Comparison of ENCODE assay signal across 8 cellular contexts in genomic region chr10:24947304-24948097, GRCh38. TPM values are rescaled to one million over a fixed set of nuclear protein-coding genes. Genes with fewer than 3 reads are reported as not detected.
DNase-seq lines count a peak whose midpoint lies in the region; ATAC-seq and TF ChIP-seq lines count a peak whose summit lies in the region.

No MANE protein-coding gene starts in this region.

- ATAC-seq in natural killer cell, result no peak
- no peak for ATAC-seq in lower lobe of right lung

- TF ChIP-seq CTCF in natural killer cell (IDR thresholded peaks at IDR 0.05) (no peak), lower lobe of right lung (IDR thresholded peaks at IDR 0.05) (no peak)

- DNase-seq in EH (ENCODE audit: low read depth) (peak; percentile 47), GM23248 (peak; percentile 83), SW480 (ENCODE audit: low spot score) (peak; percentile 27), kidney tubule cell (ENCODE audit: low spot score) (peak; percentile 37), NCI-H1092 (lab: John Stamatoyannopoulos, UW) (no peak), natural killer cell (no peak), lower lobe of right lung (no peak), NCI-H2081 treated with DMSO at 0.1 percent for 48 hours (lab: John Stamatoyannopoulos, UW) (no peak)

- H2AFZ ChIP-seq in GM23248, result peak overlapping the region; percentile 42; the same call in 1 of the 2 replicates

- H3K9ac ChIP-seq in GM23248, result peak overlapping the region; percentile 59

- no peak overlapping the region for H3K4me3 Mint-ChIP-seq in natural killer cell

- H3K27ac Mint-ChIP-seq in natural killer cell, result no peak overlapping the region

- peaks cover 25% of the 10 kb centered on the region for H3F3A ChIP-seq in GM23248 (ENCODE audit: insufficient read depth)

- H3K4me1 ChIP-seq in GM23248 (ENCODE audit: insufficient read depth), result peaks cover 32% of the 10 kb centered on the region
- H3K4me1 ChIP-seq in lower lobe of right lung, result peaks cover 6% of the 10 kb centered on the region

- H3K4me3 ChIP-seq in GM23248, result peak overlapping the region; percentile 45
- no peak overlapping the region for H3K4me3 ChIP-seq in lower lobe of right lung

- 40 to 44% methylated on average over 4 of the region's 4 CpGs for WGBS in GM23248 (ENCODE audit: low coverage in 1 of 2, low lambda C conversion rate in 2 of 2, missing lambda C conversion rate in 2 of 2), 2 experiments

- H3K9me2 ChIP-seq in GM23248 (ENCODE audit: insufficient read depth), result no peaks in the 10 kb centered on the region

- no peaks in the 10 kb centered on the region for H3K27me3 Mint-ChIP-seq in natural killer cell (ENCODE audit: low read depth in 2 of 2)

- no peaks in the 10 kb centered on the region for H4K20me1 ChIP-seq in GM23248 (ENCODE audit: insufficient read depth)

- H3K27me3 ChIP-seq in GM23248 (replicated peaks; ENCODE audit: insufficient read depth) (no peaks in the 10 kb centered on the region), lower lobe of right lung (ENCODE audit: low read depth) (no peaks in the 10 kb centered on the region)

- H3K4me2 ChIP-seq in GM23248 (ENCODE audit: unreplicated experiment), result peak overlapping the region; percentile 70

- no peaks in the 10 kb centered on the region for H3K9me3 ChIP-seq in GM23248 (ENCODE audit: low read depth)
- H3K9me3 ChIP-seq in lower lobe of right lung, result no peaks in the 10 kb centered on the region

- no peaks in the 10 kb centered on the region for H3K9me3 Mint-ChIP-seq in natural killer cell

- intact Hi-C loops in natural killer cell (cut with micrococcal nuclease), result no loop called here
- intact Hi-C loops in lower lobe of right lung (cut with DNase I), result no loop called here

- peaks cover 5 to 6% of the 10 kb centered on the region in 2 donors for H3K4me1 Mint-ChIP-seq in natural killer cell

- H3K36me3 ChIP-seq in GM23248 (ENCODE audit: low read depth) (no peaks in the 10 kb centered on the region), lower lobe of right lung (no peaks in the 10 kb centered on the region)

- H3K36me3 Mint-ChIP-seq in natural killer cell, result no peaks in the 10 kb centered on the region

- H3K27ac ChIP-seq in GM23248, result peak overlapping the region; percentile 76
- H3K27ac ChIP-seq in lower lobe of right lung, result no peak overlapping the region

- H3K79me2 ChIP-seq in GM23248 (ENCODE audit: insufficient read depth), result 0 out of 2 replicates have a peak, but pooled peaks cover 18% of the 10 kb centered on the region

- in situ Hi-C loops in GM23248 (cut with MboI), result no loop called here

RNA-seq across cellular contexts. Expression of gene PRTFDC1, which starts 4.9 kb away (rescaled TPM):
- total RNA-seq in GM23248 (2014; rRNA removed; shearing (Covaris generic)), result 11.4 and 22.0 TPM in 2 replicates
- polyA plus RNA-seq in GM23248 (2016; fragmentation: Nextera tagmentation; extraction: Ambion mirVana), result 13.9 and 16.0 TPM in 2 replicates
- 1 to 10 TPM; 1.2 to 1.9 (median 1.4) TPM for total RNA-seq in natural killer cell
- 3.8 TPM for total RNA-seq in lower lobe of right lung

Comparison
In these comparisons a context has a peak if more than half of its experiments do, and no peak if none do; other contexts are left out.
1. DNase-seq: peak in EH (single experiment), GM23248 (single experiment), SW480 (single experiment) and kidney tubule cell (single experiment); none in NCI-H1092 (single experiment), natural killer cell (single experiment), lower lobe of right lung (single experiment) and NCI-H2081 treated with DMSO at 0.1 percent for 48 hours (single experiment).